ENCODE assay signal across 9 cellular contexts in the genomic region with DNA sequence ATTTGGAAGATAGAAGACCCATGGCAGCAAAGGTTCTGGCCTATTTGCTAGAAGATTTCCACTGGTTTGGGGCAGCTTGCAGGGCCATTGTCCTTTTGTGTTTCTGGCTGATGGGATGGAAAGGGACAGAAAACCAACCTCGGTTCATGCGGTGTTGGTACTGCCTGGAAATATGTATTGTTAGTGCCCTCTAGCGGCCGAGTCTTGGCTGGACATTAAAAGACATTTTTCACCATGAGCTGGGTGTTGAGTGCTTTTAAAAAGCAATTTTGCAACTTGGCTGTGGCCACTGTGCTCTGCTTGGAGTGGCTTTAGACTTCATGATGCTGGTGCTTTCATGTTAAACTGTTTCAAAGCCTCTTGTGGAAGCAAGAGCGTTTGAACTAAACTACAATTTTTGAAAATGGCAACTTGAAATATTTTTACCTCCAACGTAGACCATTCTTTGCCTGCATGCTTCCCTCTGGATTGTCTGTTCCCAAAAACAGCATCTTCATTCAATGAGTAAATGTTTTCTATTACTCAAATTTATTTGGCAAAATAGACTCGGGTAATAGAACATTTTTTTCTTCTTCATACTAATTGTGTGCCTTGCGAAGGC.
DNase-seq lines count a peak whose midpoint lies in the region; ATAC-seq, FAIRE-seq and TF ChIP-seq lines count a peak whose summit lies in the region.
"Had no signal": no experiment of that assay in that cellular context is flagged by ENCODE, and none has a peak within 500 bp of the region (broad histone marks: within the 10 kb centered on the region; RNA-seq: fewer than 3 reads in every experiment).

No MANE protein-coding gene starts in this region.

- H4K5ac ChIP-seq in H1 (ENCODE audit: insufficient read length, low read depth, low read length) = no peak overlapping the region

- H3K9ac ChIP-seq in H1 (replicated peaks in 1 of 4; ENCODE audit: extremely low read depth in 1 of 4, low read depth in 3 of 4, low read length in 3 of 4) = no peak overlapping the region

- H3K9me3 Mint-ChIP-seq in activated CD8-positive, alpha-beta T cell treated with anti-CD3 and anti-CD28 coated beads, Interleukin-2, amount 10 ng/mL, durations not matched to agents 7 days and 5 days (ENCODE audit: insufficient read depth) = no peaks in the 10 kb centered on the region
- H3K9me3 Mint-ChIP-seq in mesothelial cell of epicardium = no peaks in the 10 kb centered on the region
- H3K9me3 Mint-ChIP-seq: activated naive CD4-positive, alpha-beta T cell treated with anti-CD3 and anti-CD28 coated beads, Interleukin-2, amount 50 U/mL, for 24 hours had no signal

- no peaks in the 10 kb centered on the region for H3K36me3 ChIP-seq in H1 (ENCODE audit: control insufficient read depth in 2 of 4, insufficient read depth in 4 of 4, low read length in 3 of 4)

- H3K18ac ChIP-seq in H1 (ENCODE audit: extremely low read depth, low read length) = no peak overlapping the region

- FAIRE-seq in H1 (lab: Jason Lieb, UNC) = peak; percentile 92

- no peak overlapping the region for H3K23ac ChIP-seq in H1 (ENCODE audit: insufficient read length)

- DNase-seq in Caki2 (ENCODE audit: low read depth) (peak; percentile 33), NCI-H82 treated with DMSO at 0.1 percent for 48 hours (lab: John Stamatoyannopoulos, UW; ENCODE audit: unreplicated experiment) (peak; percentile 35), H1 (ENCODE audit: low read depth in 1 of 2, low spot score in 2 of 2) (peak; percentile 56 to 82), mesothelial cell of epicardium (ENCODE audit: low spot score in 2 of 2, unreplicated experiment in 2 of 2) (peak; percentile 40 to 79)
- peak; percentile 74 for DNase-seq in activated CD8-positive, alpha-beta T cell treated with anti-CD3 and anti-CD28 coated beads, Interleukin-2, amount 10 ng/mL, durations not matched to agents 7 days and 5 days
- DNase-seq in stimulated activated CD8-positive, alpha-beta memory T cell treated with anti-CD3 and anti-CD28 coated beads, Interleukin-4, amount 100 ng/mL, for 24 hours (ENCODE audit: low read depth) = peak; percentile 24

- H3K79me1 ChIP-seq in H1 (ENCODE audit: low read depth, low read length) = no peaks in the 10 kb centered on the region

- H3K4me1 Mint-ChIP-seq in activated CD8-positive, alpha-beta T cell treated with anti-CD3 and anti-CD28 coated beads, Interleukin-2, amount 10 ng/mL, durations not matched to agents 7 days and 5 days (ENCODE audit: low read depth) = no peaks in the 10 kb centered on the region
- H3K4me1 Mint-ChIP-seq in mesothelial cell of epicardium = peaks cover 6% of the 10 kb centered on the region
- H3K4me1 Mint-ChIP-seq: activated naive CD4-positive, alpha-beta T cell treated with anti-CD3 and anti-CD28 coated beads, Interleukin-2, amount 50 U/mL, for 24 hours had no signal

- no peak overlapping the region for H4K8ac ChIP-seq in H1 (ENCODE audit: extremely low read depth, insufficient read depth, low read length)

- H3K4me2 ChIP-seq in H1 (ENCODE audit: insufficient read depth in 1 of 2, low read depth in 2 of 2, low read length in 2 of 2) = no peak overlapping the region

- peak; percentile 40 to 86 (median 78) for TF ChIP-seq CTCF in H1 (IDR thresholded peaks at IDR 0.05; ENCODE audit: control extremely low read depth in 1 of 3, insufficient read depth in 1 of 3, low read depth in 1 of 3, low read length in 3 of 3)
- peak; percentile 95 for TF ChIP-seq CTCF in mesothelial cell of epicardium (IDR thresholded peaks at IDR 0.05; ENCODE audit: unreplicated experiment)

- H3K79me2 ChIP-seq in H1 (ENCODE audit: control insufficient read depth in 1 of 2, insufficient read depth in 2 of 2, low read length in 2 of 2) = no peaks in the 10 kb centered on the region

- no peak overlapping the region for H2AFZ ChIP-seq in H1 (ENCODE audit: low read length)

- no peak overlapping the region for H3K4ac ChIP-seq in H1 (replicated peaks; ENCODE audit: insufficient read length, low read depth, low read length)

- H2BK120ac ChIP-seq in H1 (replicated peaks; ENCODE audit: low read depth, low read length) = no peak overlapping the region

- WGBS in H1 (ENCODE audit: extremely low coverage in 1 of 2, insufficient coverage in 1 of 2, insufficient read length in 1 of 2, insufficient replicate concordance in 2 of 2, low coverage in 1 of 2, low lambda C conversion rate in 2 of 2, missing lambda C conversion rate in 1 of 2), 2 experiments = 30% methylated on average over 8 of the region's 8 CpGs; no CpG with 5 or more reads in 1 of the 2 experiments

- H3K56ac ChIP-seq in H1 (replicated peaks; ENCODE audit: insufficient read length, low read depth, low read length) = no peak overlapping the region

- POLR2A ChIA-PET in activated CD8-positive, alpha-beta T cell treated with anti-CD3 and anti-CD28 coated beads, Interleukin-2, amount 10 ng/mL, durations not matched to agents 7 days and 5 days (lab: Charles Lee) = no interaction called here
- POLR2A ChIA-PET in H1 (lab: Charles Lee; ENCODE audit: partially characterized antibody) = no interaction called here

- H3K4me3 ChIP-seq in H1 (ENCODE audit: extremely low read depth in 1 of 4, insufficient read depth in 2 of 4, low read depth in 3 of 4, low read length in 4 of 4) = no peak overlapping the region

- no peak overlapping the region for H2BK12ac ChIP-seq in H1 (ENCODE audit: low read depth, low read length)

- peak; percentile 94 to 95 for TF ChIP-seq RAD21 in H1 (IDR thresholded peaks at IDR 0.05 in 1 of 2, conservative IDR thresholded peaks at IDR 0.05 in 1 of 2; ENCODE audit: low read depth in 2 of 2, low read length in 2 of 2)

- TF ChIP-seq POLR2A in H1 (IDR thresholded peaks at IDR 0.05; ENCODE audit: control extremely low read depth in 1 of 2, low read depth in 2 of 2, low read length in 2 of 2) = no peak

- H2BK15ac ChIP-seq in H1 (ENCODE audit: low read length) = no peak overlapping the region

- H3K4me3 Mint-ChIP-seq in activated CD8-positive, alpha-beta T cell treated with anti-CD3 and anti-CD28 coated beads, Interleukin-2, amount 10 ng/mL, durations not matched to agents 7 days and 5 days = no peak overlapping the region
- H3K4me3 Mint-ChIP-seq in mesothelial cell of epicardium = no peak overlapping the region
- H3K4me3 Mint-ChIP-seq: activated naive CD4-positive, alpha-beta T cell treated with anti-CD3 and anti-CD28 coated beads, Interleukin-2, amount 50 U/mL, for 24 hours had no signal

- no peak overlapping the region for H2AK5ac ChIP-seq in H1 (ENCODE audit: low read depth, low read length)

- in situ Hi-C loops in Caki2 (cut with HindIII; ENCODE audit: low pct_unique_long_range_greater_than_20kb, low sequenced_read_pairs) = no loop called here

- no peak overlapping the region for H3K27ac Mint-ChIP-seq in activated CD8-positive, alpha-beta T cell treated with anti-CD3 and anti-CD28 coated beads, Interleukin-2, amount 10 ng/mL, durations not matched to agents 7 days and 5 days
- H3K27ac Mint-ChIP-seq in mesothelial cell of epicardium = no peak overlapping the region

- H3K9me3 ChIP-seq in H1 (ENCODE audit: insufficient read depth in 2 of 2, low read depth in 1 of 2, low read length in 1 of 2) = no peaks in the 10 kb centered on the region

- H3K36me3 Mint-ChIP-seq in activated CD8-positive, alpha-beta T cell treated with anti-CD3 and anti-CD28 coated beads, Interleukin-2, amount 10 ng/mL, durations not matched to agents 7 days and 5 days (ENCODE audit: low read depth) = no peaks in the 10 kb centered on the region
- H3K36me3 Mint-ChIP-seq in mesothelial cell of epicardium = no peaks in the 10 kb centered on the region
- H3K36me3 Mint-ChIP-seq: activated naive CD4-positive, alpha-beta T cell treated with anti-CD3 and anti-CD28 coated beads, Interleukin-2, amount 50 U/mL, for 24 hours had no signal

- H4K20me1 ChIP-seq in H1 (replicated peaks in 1 of 2; ENCODE audit: control insufficient read depth in 1 of 2, insufficient read depth in 2 of 2, low read length in 2 of 2) = peaks cover 0 to 3% of the 10 kb centered on the region in 2 experiments

- peaks cover 0 to 6% (median 0%) of the 10 kb centered on the region in 4 experiments; a peak in 2 of 7 replicates for H3K27me3 ChIP-seq in H1 (replicated peaks in 1 of 4; ENCODE audit: control insufficient read depth in 3 of 4, extremely low read depth in 1 of 4, insufficient read depth in 3 of 4, low read length in 3 of 4)

- H3K27ac ChIP-seq in H1 (ENCODE audit: low read depth, low read length) = no peak overlapping the region

- no peak overlapping the region for H4K91ac ChIP-seq in H1 (replicated peaks; ENCODE audit: insufficient read length, low read length)

- ATAC-seq in HG03159 (IDR thresholded peaks at IDR 0.05; ENCODE audit: unreplicated experiment) (peak; percentile 64), HG02642 (IDR thresholded peaks at IDR 0.05; ENCODE audit: poor library complexity, unreplicated experiment) (no peak)
- peak; percentile 47 for ATAC-seq in activated CD8-positive, alpha-beta T cell treated with anti-CD3 and anti-CD28 coated beads, Interleukin-2, amount 10 ng/mL, durations not matched to agents 7 days and 5 days

- H3K4me1 ChIP-seq in H1 (replicated peaks in 1 of 4; ENCODE audit: control insufficient read depth in 3 of 4, insufficient read depth in 4 of 4, low read length in 3 of 4) = no peaks in the 10 kb centered on the region

- H2BK5ac ChIP-seq in H1 (ENCODE audit: low read depth, low read length) = no peak overlapping the region

- H3K27me3 Mint-ChIP-seq in activated CD8-positive, alpha-beta T cell treated with anti-CD3 and anti-CD28 coated beads, Interleukin-2, amount 10 ng/mL, durations not matched to agents 7 days and 5 days (ENCODE audit: low read depth) = peaks cover 3% of the 10 kb centered on the region
- peaks cover 59% of the 10 kb centered on the region for H3K27me3 Mint-ChIP-seq in mesothelial cell of epicardium (ENCODE audit: low read depth)

- CTCF ChIA-PET in activated CD8-positive, alpha-beta T cell treated with anti-CD3 and anti-CD28 coated beads, Interleukin-2, amount 10 ng/mL, durations not matched to agents 7 days and 5 days (lab: Charles Lee) = interaction anchor here (0.6 to 3.5 kb wide), 14 partner anchors 9 to 1606 kb away, joined by 3 to 71 read pairs (median 3); a partner anchor contains a TSS
- CTCF ChIA-PET in H1 (lab: Charles Lee; ENCODE audit: partially characterized antibody) = interaction anchor here (0.6 to 3.5 kb wide), 41 partner anchors 8 to 529 kb away, joined by 3 to 34 read pairs (median 3); no protein-coding TSS in a partner anchor

- no peak overlapping the region for H2BK20ac ChIP-seq in H1 (ENCODE audit: low read length)

- peaks cover 5% of the 10 kb centered on the region for H3K23me2 ChIP-seq in H1 (ENCODE audit: low read depth, low read length)

- no peak overlapping the region for H3K14ac ChIP-seq in H1 (ENCODE audit: insufficient read length)

- TF ChIP-seq EP300 in H1 (IDR thresholded peaks at IDR 0.05; ENCODE audit: borderline replicate concordance in 1 of 2, low read depth in 2 of 2, low read length in 2 of 2) = peak in 1 of 2 experiments; percentile 8; a peak in 1 of 3 replicates

TF ChIP-seq in H1, 55 proteins besides CTCF, POLR2A, EP300 and RAD21:
- TF ChIP-seq, protein P1, sequence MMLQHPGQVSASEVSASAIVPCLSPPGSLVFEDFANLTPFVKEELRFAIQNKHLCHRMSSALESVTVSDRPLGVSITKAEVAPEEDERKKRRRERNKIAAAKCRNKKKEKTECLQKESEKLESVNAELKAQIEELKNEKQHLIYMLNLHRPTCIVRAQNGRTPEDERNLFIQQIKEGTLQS (IDR thresholded peaks at IDR 0.05; ENCODE audit: insufficient read depth, low read depth, low read length) = 0 out of 2 replicates have a peak, but pooled peaks have one; percentile 3
- TF ChIP-seq SP2 (IDR thresholded peaks at IDR 0.05; ENCODE audit: low read length) = no peak

Comparison
In these comparisons a context has a peak if more than half of its experiments do, and no peak if none do; other contexts are left out.
1. DNase-seq: peak in every context shown above with its lines; median percentile 74 in activated CD8-positive, alpha-beta T cell treated with anti-CD3 and anti-CD28 coated beads, Interleukin-2, amount 10 ng/mL, durations not matched to agents 7 days and 5 days; 69 in H1; 60 in mesothelial cell of epicardium; 35 in NCI-H82 treated with DMSO at 0.1 percent for 48 hours; 33 in Caki2; 24 in stimulated activated CD8-positive, alpha-beta memory T cell treated with anti-CD3 and anti-CD28 coated beads, Interleukin-4, amount 100 ng/mL, for 24 hours.